1 cellular context compared by ENCODE assay signal in genomic region chr4:1890979-1891378, GRCh38.
TF ChIP-seq lines count a peak whose summit lies in the region.

No MANE protein-coding gene starts in this region.

TF ChIP-seq in IMR-90, 13 proteins besides CTCF, POLR2A, EP300 and RAD21:
- TF ChIP-seq MXI1 (IDR thresholded peaks at IDR 0.05; ENCODE audit: borderline replicate concordance, low read depth, low read length) (no peak), USF2 (IDR thresholded peaks at IDR 0.05; ENCODE audit: low read depth, low read length) (no peak), NFE2L2 (IDR thresholded peaks at IDR 0.05; ENCODE audit: low read depth, low read length) (no peak), ELK1 (IDR thresholded peaks at IDR 0.05; ENCODE audit: borderline replicate concordance, low read depth, low read length) (no peak), RCOR1 (IDR thresholded peaks at IDR 0.05; ENCODE audit: insufficient replicate concordance, low read length) (no peak), FOS (IDR thresholded peaks at IDR 0.05; ENCODE audit: low read depth, low read length) (no peak), BHLHE40 (IDR thresholded peaks at IDR 0.05; ENCODE audit: low read depth, low read length) (no peak), CEBPB (IDR thresholded peaks at IDR 0.05; ENCODE audit: low read depth, low read length) (no peak), RFX5 (IDR thresholded peaks at IDR 0.05; ENCODE audit: low read depth, low read length) (no peak), CHD1 (IDR thresholded peaks at IDR 0.05; ENCODE audit: low read depth, low read length) (no peak), SMC3 (IDR thresholded peaks at IDR 0.05; ENCODE audit: low read depth, low read length) (no peak), MAFK (IDR thresholded peaks at IDR 0.05; ENCODE audit: low read depth, low read length) (no peak), MAZ (IDR thresholded peaks at IDR 0.05; ENCODE audit: borderline replicate concordance, low read depth, low read length) (no peak)
